1 cellular context compared by ENCODE assay signal in genomic region chr4:128060620-128061565, GRCh38.
TF ChIP-seq lines count a peak whose summit lies in the region.

LARP1B (plus strand) TSS chr4:128061312; CDS start chr4:128074952, 13,640 bp downstream.

TF ChIP-seq in HepG2, 621 proteins besides CTCF, POLR2A, EP300 and RAD21 (continued from another document and continues in another):
- TF ChIP-seq ZBTB7B (CRISPR knock-in tag; IDR thresholded peaks at IDR 0.05) (peak; percentile 75; the same call in 1 of the 2 replicates), ATF1 (CRISPR knock-in tag; IDR thresholded peaks at IDR 0.05) (no peak), ZNF761 (CRISPR knock-in tag; conservative IDR thresholded peaks at IDR 0.05) (peak; percentile 84), NR2F2 (IDR thresholded peaks at IDR 0.05; ENCODE audit: borderline replicate concordance, low read depth) (peak; percentile 14; the same call in 1 of the 2 replicates), ZNF609 (CRISPR knock-in tag; IDR thresholded peaks at IDR 0.05; ENCODE audit: borderline replicate concordance) (peak; percentile 33; the same call in 1 of the 2 replicates), HMGXB3 (CRISPR knock-in tag; IDR thresholded peaks at IDR 0.05; ENCODE audit: borderline replicate concordance) (no peak), ZBTB3 (CRISPR knock-in tag; IDR thresholded peaks at IDR 0.05; ENCODE audit: borderline replicate concordance, low read depth) (0 out of 2 replicates have a peak, but pooled peaks have one; percentile 23), ZBTB7A (CRISPR knock-in tag; IDR thresholded peaks at IDR 0.05) (peak; percentile 52; the same call in 1 of the 2 replicates), ZNF746 (CRISPR knock-in tag; IDR thresholded peaks at IDR 0.05) (peak; percentile 81; the same call in 1 of the 2 replicates), ZMYM3 (CRISPR knock-in tag; IDR thresholded peaks at IDR 0.05) (no peak), SP140L (CRISPR knock-in tag; IDR thresholded peaks at IDR 0.05; ENCODE audit: borderline replicate concordance) (no peak), ZBTB2 (CRISPR knock-in tag; IDR thresholded peaks at IDR 0.05; ENCODE audit: low read depth) (peak; percentile 93), ZSCAN5A (CRISPR knock-in tag; IDR thresholded peaks at IDR 0.05; ENCODE audit: borderline replicate concordance) (peak; percentile 87; the same call in 1 of the 2 replicates), ETS1 (CRISPR knock-in tag; IDR thresholded peaks at IDR 0.05) (0 out of 2 replicates have a peak, but pooled peaks have one; percentile 64), ZNF138 (CRISPR knock-in tag; IDR thresholded peaks at IDR 0.05; ENCODE audit: low read depth) (peak; percentile 59), JUN (CRISPR knock-in tag; IDR thresholded peaks at IDR 0.05) (peak; percentile 74), ZSCAN25 (CRISPR knock-in tag; IDR thresholded peaks at IDR 0.05) (no peak), NR1H2 (CRISPR knock-in tag; IDR thresholded peaks at IDR 0.05; ENCODE audit: borderline replicate concordance, low read depth) (no peak; the same call in 1 of the 2 replicates), ATF5 (CRISPR knock-in tag; IDR thresholded peaks at IDR 0.05; ENCODE audit: low read depth) (peak; percentile 32; the same call in 1 of the 2 replicates), ZNF674 (CRISPR knock-in tag; IDR thresholded peaks at IDR 0.05; ENCODE audit: low read depth) (peak; percentile 45; the same call in 1 of the 2 replicates), ZHX2 (IDR thresholded peaks at IDR 0.05; ENCODE audit: low read depth) (0 out of 2 replicates have a peak, but pooled peaks have one; percentile 32), ZHX2 (CRISPR knock-in tag; IDR thresholded peaks at IDR 0.05; ENCODE audit: borderline replicate concordance) (peak; percentile 93; the same call in 1 of the 2 replicates), ZNF598 (CRISPR knock-in tag; IDR thresholded peaks at IDR 0.05; ENCODE audit: borderline replicate concordance) (0 out of 2 replicates have a peak, but pooled peaks have one; percentile 33), MAFF (IDR thresholded peaks at IDR 0.05; ENCODE audit: low read depth, low read length) (no peak), SAFB2 (CRISPR knock-in tag; IDR thresholded peaks at IDR 0.05; ENCODE audit: borderline replicate concordance, low read depth) (peak; percentile 58; the same call in 1 of the 2 replicates), ZNF652 (CRISPR knock-in tag; IDR thresholded peaks at IDR 0.05; ENCODE audit: borderline replicate concordance, low read depth) (no peak), STAG1 (CRISPR knock-in tag; IDR thresholded peaks at IDR 0.05) (no peak), AGO1 (IDR thresholded peaks at IDR 0.05; ENCODE audit: low read depth, low read length, poor library complexity, severe bottlenecking) (peak; percentile 3), SPEN (CRISPR knock-in tag; IDR thresholded peaks at IDR 0.05; ENCODE audit: low read depth) (peak; percentile 96), NR2F1 (CRISPR knock-in tag; IDR thresholded peaks at IDR 0.05) (no peak), ZNF33A (CRISPR knock-in tag; IDR thresholded peaks at IDR 0.05; ENCODE audit: borderline replicate concordance) (no peak), HOXA9 (CRISPR knock-in tag; IDR thresholded peaks at IDR 0.05; ENCODE audit: borderline replicate concordance) (0 out of 2 replicates have a peak, but pooled peaks have one; percentile 23), BCL3 (CRISPR knock-in tag; IDR thresholded peaks at IDR 0.05) (peak; percentile 81; the same call in 1 of the 2 replicates), ATAD3A (CRISPR knock-in tag; IDR thresholded peaks at IDR 0.05) (no peak)
